21 cellular contexts compared by ENCODE assay signal in genomic region chr6:148021135-148021534, GRCh38.
DNase-seq lines count a peak whose midpoint lies in the region; ATAC-seq and TF ChIP-seq lines count a peak whose summit lies in the region.
"Had no signal": no experiment of that assay in that cellular context is flagged by ENCODE, and none has a peak within 500 bp of the region (broad histone marks: within the 10 kb centered on the region; RNA-seq: fewer than 3 reads in every experiment).

No MANE protein-coding gene starts in this region.

- H3K27ac ChIP-seq in neuronal stem cell (replicated peaks; ENCODE audit: low read length) (no peak overlapping the region), upper lobe of right lung (peak overlapping the region; percentile 21)
- H3K27ac ChIP-seq: A549; BLaER1 treated with 17β-estradiol and CSF1 and Interleukin-3, amounts not matched to agents 10 nM and 100 nM; RWPE1 had no signal

- DNase-seq in dermis blood vessel endothelial cell (peak; percentile 92), glomerular endothelial cell (ENCODE audit: extremely low read depth, low read depth, low spot score) (peak; percentile 72), neuronal stem cell (ENCODE audit: low spot score) (no peak), upper lobe of right lung (no peak)
- no peak for DNase-seq in NK-92 treated with Interleukin-12 subunit alpha and Interleukin-12 subunit beta, amount 100 ng/mL, for 24 hours (lab: John Stamatoyannopoulos, UW)
- DNase-seq: AML-193; CD4-positive, alpha-beta T cell; HCEC 1CT; IMR-90; KG1; MG63; NCI-H1105 treated with DMSO at 0.1 percent for 48 hours; NCI-H2227 treated with DMSO at 0.1 percent for 48 hours; NCI-H526 treated with DMSO at 0.1 percent for 48 hours; SHP77 had no signal

- peaks cover 2 to 9% of the 10 kb centered on the region in 2 donors for H3K4me1 ChIP-seq in neuronal stem cell (ENCODE audit: control insufficient read depth in 2 of 2, insufficient read depth in 1 of 2, low read depth in 1 of 2, low read length in 2 of 2)
- peaks cover 18% of the 10 kb centered on the region for H3K4me1 ChIP-seq in upper lobe of right lung
- H3K4me1 ChIP-seq: A549; BLaER1 treated with 17β-estradiol and CSF1 and Interleukin-3, amounts not matched to agents 10 nM and 100 nM had no signal

- H2BK5ac ChIP-seq in neuronal stem cell (ENCODE audit: low read length) = no peak overlapping the region

- H2AFZ ChIP-seq in neuronal stem cell (ENCODE audit: low read length) = peak overlapping the region; percentile 27

- no peak overlapping the region for H3K23ac ChIP-seq in neuronal stem cell (ENCODE audit: low read depth, low read length, poor library complexity)

- H4K91ac ChIP-seq in neuronal stem cell (ENCODE audit: low read depth, low read length, poor library complexity) = no peak overlapping the region

- H2AK5ac ChIP-seq in neuronal stem cell (ENCODE audit: low read depth, low read length) = no peak overlapping the region

- H3K9ac ChIP-seq in neuronal stem cell (ENCODE audit: low read depth, low read length, poor library complexity) = no peak overlapping the region
- H3K9ac ChIP-seq: BLaER1 treated with 17β-estradiol and CSF1 and Interleukin-3, amounts not matched to agents 10 nM and 100 nM had no signal

- no CpG with 5 or more reads among the region's 2 CpGs for WGBS in neuronal stem cell (ENCODE audit: extremely low coverage in 2 of 2, insufficient read length in 2 of 2, insufficient replicate concordance in 1 of 2), 2 donors

- H3K36me3 ChIP-seq in neuronal stem cell (replicated peaks in 1 of 2; ENCODE audit: control insufficient read depth in 2 of 2, insufficient read depth in 2 of 2, low read length in 2 of 2) (no peaks in the 10 kb centered on the region), upper lobe of right lung (no peaks in the 10 kb centered on the region)
- H3K36me3 ChIP-seq: BLaER1 treated with 17β-estradiol and CSF1 and Interleukin-3, amounts not matched to agents 10 nM and 100 nM; MG63 had no signal

- H3K4ac ChIP-seq in neuronal stem cell (ENCODE audit: low read length) = no peak overlapping the region

- H2BK15ac ChIP-seq in neuronal stem cell (ENCODE audit: low read length) = no peak overlapping the region

- H3K4me2 ChIP-seq in neuronal stem cell (ENCODE audit: insufficient read depth, low read length, poor library complexity, severe bottlenecking) = no peak overlapping the region
- H3K4me2 ChIP-seq: A549; BLaER1 treated with 17β-estradiol and CSF1 and Interleukin-3, amounts not matched to agents 10 nM and 100 nM had no signal

- H3K14ac ChIP-seq in neuronal stem cell (ENCODE audit: low read length) = no peak overlapping the region

- H3K27me3 ChIP-seq in neuronal stem cell (ENCODE audit: control insufficient read depth in 3 of 3, insufficient read depth in 3 of 3, low read depth in 1 of 3, low read length in 3 of 3) (no peaks in the 10 kb centered on the region), upper lobe of right lung (no peaks in the 10 kb centered on the region)
- H3K27me3 ChIP-seq: BLaER1 treated with 17β-estradiol and CSF1 and Interleukin-3, amounts not matched to agents 10 nM and 100 nM; MG63 had no signal

- H3K9me3 ChIP-seq in neuronal stem cell (replicated peaks in 1 of 2; ENCODE audit: control insufficient read depth in 2 of 2, insufficient read depth in 1 of 2, low read depth in 1 of 2, low read length in 2 of 2) (no peaks in the 10 kb centered on the region), upper lobe of right lung (no peaks in the 10 kb centered on the region)
- H3K9me3 ChIP-seq: A549 had no signal

- no peak overlapping the region for H4K8ac ChIP-seq in neuronal stem cell (ENCODE audit: low read depth, low read length)

- H3K18ac ChIP-seq in neuronal stem cell (ENCODE audit: low read length) = no peak overlapping the region

- TF ChIP-seq CTCF in upper lobe of right lung (IDR thresholded peaks at IDR 0.05) = no peak

- no peaks in the 10 kb centered on the region for H3K79me1 ChIP-seq in neuronal stem cell (ENCODE audit: low read depth, low read length)

- intact Hi-C loops in upper lobe of right lung (cut with DNase I) = no loop called here

- no peak overlapping the region for H3K4me3 ChIP-seq in neuronal stem cell (ENCODE audit: low read length in 2 of 2)
- no peak overlapping the region for H3K4me3 ChIP-seq in upper lobe of right lung
- H3K4me3 ChIP-seq: A549; BLaER1 treated with 17β-estradiol and CSF1 and Interleukin-3, amounts not matched to agents 10 nM and 100 nM; MG63 had no signal

- H2BK12ac ChIP-seq in neuronal stem cell (ENCODE audit: low read length) = no peak overlapping the region

- H2BK120ac ChIP-seq in neuronal stem cell (ENCODE audit: low read depth, low read length) = no peak overlapping the region

- ATAC-seq in upper lobe of right lung (no peak), HG02798 (IDR thresholded peaks at IDR 0.05; ENCODE audit: poor library complexity, unreplicated experiment) (no peak), GM18502 (IDR thresholded peaks at IDR 0.05; ENCODE audit: poor library complexity, unreplicated experiment) (no peak)
- ATAC-seq: A549, Panc1 had no signal

Comparison
In these comparisons a context has a peak if more than half of its experiments do, and no peak if none do; other contexts are left out.
1. DNase-seq: peak in dermis blood vessel endothelial cell (single experiment) and glomerular endothelial cell (single experiment); none in neuronal stem cell (single experiment), upper lobe of right lung (single experiment) and NK-92 treated with Interleukin-12 subunit alpha and Interleukin-12 subunit beta, amount 100 ng/mL, for 24 hours (single experiment).